Comparison of ENCODE assay signal across 8 cellular contexts in the genomic region with DNA sequence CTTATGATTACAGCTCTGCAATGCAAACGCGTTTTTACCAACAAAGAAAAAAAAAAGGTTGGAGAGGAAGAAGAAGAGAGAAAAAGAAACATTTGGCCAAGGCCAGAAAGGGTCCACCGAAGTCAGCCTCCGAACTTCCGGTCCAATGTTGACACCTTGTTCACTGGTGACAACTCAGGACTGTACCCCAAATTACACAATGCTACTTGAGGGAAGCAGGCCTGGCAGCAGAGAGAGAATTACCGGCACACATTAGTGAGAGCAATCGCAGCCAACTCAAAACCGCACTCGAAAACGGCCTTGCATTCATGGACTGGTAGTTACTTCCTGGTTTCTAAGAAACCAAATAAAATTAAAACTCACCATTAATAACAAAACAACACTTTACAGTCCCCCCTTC.
DNase-seq lines count a peak whose midpoint lies in the region; ATAC-seq and TF ChIP-seq lines count a peak whose summit lies in the region.

No MANE protein-coding gene starts in this region.

- H3K27me3 ChIP-seq in BLaER1 treated with 17β-estradiol and CSF1 and Interleukin-3, amounts not matched to agents 10 nM and 100 nM: no peaks in the 10 kb centered on the region
- H3K27me3 ChIP-seq in right atrium auricular region: no peaks in the 10 kb centered on the region

- peak overlapping the region; percentile 69 for H3K4me3 Mint-ChIP-seq in activated B cell treated with CpG ODN at 0.5 μM for 24 hours

- H3K27ac Mint-ChIP-seq in activated B cell treated with CpG ODN at 0.5 μM for 24 hours: peak overlapping the region; percentile 91

- POLR2A ChIA-PET in activated B cell treated with CpG ODN at 0.5 μM for 24 hours (lab: Charles Lee): interaction anchor here (0.6 kb wide), 2 partner anchors 9 to 836 kb away, joined by 3 to 5 read pairs; no protein-coding TSS in a partner anchor

- H4K20me1 ChIP-seq in BLaER1 treated with 17β-estradiol and CSF1 and Interleukin-3, amounts not matched to agents 10 nM and 100 nM: no peaks in the 10 kb centered on the region

- no peaks in the 10 kb centered on the region for H3K36me3 ChIP-seq in BLaER1 treated with 17β-estradiol and CSF1 and Interleukin-3, amounts not matched to agents 10 nM and 100 nM
- H3K36me3 ChIP-seq in right atrium auricular region: no peaks in the 10 kb centered on the region

- peak overlapping the region in 8 of 10 experiments; percentile 1 to 54 (median 18); a peak in 9 of 20 replicates for H3K4me3 ChIP-seq in BLaER1 treated with 17β-estradiol and CSF1 and Interleukin-3, amounts not matched to agents 10 nM and 100 nM
- H3K4me3 ChIP-seq in right atrium auricular region: no peak overlapping the region

- DNase-seq in activated B cell treated with CpG ODN at 0.5 μM for 24 hours (no peak), cardiac septum (ENCODE audit: low spot score) (no peak), COLO829 (ENCODE audit: low spot score) (no peak), right atrium auricular region (ENCODE audit: low spot score) (no peak), LoVo (ENCODE audit: low spot score) (no peak)

- TF ChIP-seq CTCF in activated B cell treated with CpG ODN at 0.5 μM for 24 hours (IDR thresholded peaks at IDR 0.05) (no peak), right atrium auricular region (IDR thresholded peaks at IDR 0.05) (no peak)

- peaks cover 3% of the 10 kb centered on the region for H3K36me3 Mint-ChIP-seq in activated B cell treated with CpG ODN at 0.5 μM for 24 hours (ENCODE audit: low read depth)

- H3K9me3 Mint-ChIP-seq in activated B cell treated with CpG ODN at 0.5 μM for 24 hours: no peaks in the 10 kb centered on the region

- no peaks in the 10 kb centered on the region for H3K27me3 Mint-ChIP-seq in activated B cell treated with CpG ODN at 0.5 μM for 24 hours

- peak overlapping the region; percentile 2 to 74 (median 55); a peak in 20 of 22 replicates for H3K9ac ChIP-seq in BLaER1 treated with 17β-estradiol and CSF1 and Interleukin-3, amounts not matched to agents 10 nM and 100 nM

- CTCF ChIA-PET in activated B cell treated with CpG ODN at 0.5 μM for 24 hours (lab: Charles Lee): no interaction called here

- H3K27ac ChIP-seq in BLaER1 treated with 17β-estradiol and CSF1 and Interleukin-3, amounts not matched to agents 10 nM and 100 nM: peak overlapping the region in 10 of 11 experiments; percentile 30 to 81 (median 74); a peak in 20 of 22 replicates
- H3K27ac ChIP-seq in right atrium auricular region: no peak overlapping the region

- peak overlapping the region; percentile 70 to 91 (median 84) for H3K4me2 ChIP-seq in BLaER1 treated with 17β-estradiol and CSF1 and Interleukin-3, amounts not matched to agents 10 nM and 100 nM

- no peaks in the 10 kb centered on the region for H3K9me3 ChIP-seq in BLaER1 treated with 17β-estradiol and CSF1 and Interleukin-3, amounts not matched to agents 10 nM and 100 nM (replicated peaks in 1 of 11)
- no peaks in the 10 kb centered on the region for H3K9me3 ChIP-seq in right atrium auricular region

- intact Hi-C loops in activated B cell treated with CpG ODN at 0.5 μM for 24 hours (cut with micrococcal nuclease) (loop anchor here (10.0 kb wide), 1 partner anchor 653 kb away; a partner anchor contains a TSS), cardiac septum (cut with DNase I) (no loop called here)

- ATAC-seq in GM19395 (IDR thresholded peaks at IDR 0.05; ENCODE audit: unreplicated experiment) (peak; percentile 89), HG03354 (IDR thresholded peaks at IDR 0.05; ENCODE audit: poor library complexity, severe bottlenecking, unreplicated experiment) (peak; percentile 78), activated B cell treated with CpG ODN at 0.5 μM for 24 hours (ENCODE audit: low read depth) (peak; percentile 59)

- H3K4me1 Mint-ChIP-seq in activated B cell treated with CpG ODN at 0.5 μM for 24 hours: peaks cover 63% of the 10 kb centered on the region

- H3K4me1 ChIP-seq in BLaER1 treated with 17β-estradiol and CSF1 and Interleukin-3, amounts not matched to agents 10 nM and 100 nM: peaks cover 26 to 56% (median 46%) of the 10 kb centered on the region in 10 experiments
- H3K4me1 ChIP-seq in right atrium auricular region: no peaks in the 10 kb centered on the region

Comparison
In these comparisons a context has a peak if more than half of its experiments do, and no peak if none do; other contexts are left out.
1. H3K27ac ChIP-seq: peak in BLaER1 treated with 17β-estradiol and CSF1 and Interleukin-3, amounts not matched to agents 10 nM and 100 nM (10 of 11); none in right atrium auricular region (0 of 2).
2. H3K4me3 ChIP-seq: peak in BLaER1 treated with 17β-estradiol and CSF1 and Interleukin-3, amounts not matched to agents 10 nM and 100 nM (8 of 10); none in right atrium auricular region (0 of 2).
3. Peak in every context shown above with its lines, with median percentiles within 50 percentile points of each other: ATAC-seq.